In genomic region chr13:105806335-105806920, GRCh38 we compare ENCODE assay signal across 15 cellular contexts.
"Had no signal": no experiment of that assay in that cellular context is flagged by ENCODE, and none has a peak within 500 bp of the region (broad histone marks: within the 10 kb centered on the region; RNA-seq: fewer than 3 reads in every experiment).

No MANE protein-coding gene starts in this region.

- H3K4me3 ChIP-seq: dorsolateral prefrontal cortex, right atrium auricular region, smooth muscle cell, tibial artery had no signal

- DNase-seq: activated CD4-positive, alpha-beta memory T cell treated with anti-CD3 and anti-CD28 coated beads, Interleukin-2, amount 10 ng/mL, durations not matched to agents 7 days and 5 days; activated CD4-positive, alpha-beta T cell treated with anti-CD3 and anti-CD28 coated beads for 1 hour; activated CD8-positive, alpha-beta memory T cell treated with anti-CD3 and anti-CD28 coated beads, Interleukin-2, amount 50 U/mL, for 48 hours; activated naive CD4-positive, alpha-beta T cell treated with Interleukin-2 at 50 U/mL for 16 hours; activated naive CD8-positive, alpha-beta T cell treated with anti-CD3 and anti-CD28 coated beads, Interleukin-2, amount 50 U/mL, for 24 hours; dorsolateral prefrontal cortex; immature natural killer cell; nephron progenitor cell; SW 1271; tibial artery had no signal

- H3K4me1 Mint-ChIP-seq: activated CD4-positive, alpha-beta memory T cell treated with anti-CD3 and anti-CD28 coated beads, Interleukin-2, amount 10 ng/mL, durations not matched to agents 7 days and 5 days; activated naive CD8-positive, alpha-beta T cell treated with anti-CD3 and anti-CD28 coated beads, Interleukin-2, amount 50 U/mL, for 24 hours; immature natural killer cell; nephron progenitor cell; stimulated activated effector memory CD8-positive, alpha-beta T cell treated with anti-CD3 and anti-CD28 coated beads, Interleukin-12 subunit alpha, Interleukin-12 subunit beta, amount 100 ng/mL, for 72 hours had no signal

- H3K4me1 ChIP-seq: right atrium auricular region had no signal

- H3K9me3 ChIP-seq: right atrium auricular region, tibial artery had no signal

- H3K36me3 Mint-ChIP-seq: immature natural killer cell; stimulated activated effector memory CD8-positive, alpha-beta T cell treated with anti-CD3 and anti-CD28 coated beads, Interleukin-12 subunit alpha, Interleukin-12 subunit beta, amount 100 ng/mL, for 72 hours had no signal

- H3K4me3 Mint-ChIP-seq: activated CD4-positive, alpha-beta memory T cell treated with anti-CD3 and anti-CD28 coated beads, Interleukin-2, amount 10 ng/mL, durations not matched to agents 7 days and 5 days; activated naive CD8-positive, alpha-beta T cell treated with anti-CD3 and anti-CD28 coated beads, Interleukin-2, amount 50 U/mL, for 24 hours; immature natural killer cell; nephron progenitor cell; stimulated activated effector memory CD8-positive, alpha-beta T cell treated with anti-CD3 and anti-CD28 coated beads, Interleukin-12 subunit alpha, Interleukin-12 subunit beta, amount 100 ng/mL, for 72 hours; T-helper 2 cell treated with Interferon-gamma antibody and Interleukin-4, amounts not matched to agents 5 μg/mL and 100 μg/mL, for 36 hours had no signal

- ATAC-seq: activated naive CD8-positive, alpha-beta T cell treated with anti-CD3 and anti-CD28 coated beads, Interleukin-2, amount 50 U/mL, for 24 hours; foreskin keratinocyte; stimulated activated effector memory CD8-positive, alpha-beta T cell treated with anti-CD3 and anti-CD28 coated beads, Interleukin-12 subunit alpha, Interleukin-12 subunit beta, amount 100 ng/mL, for 72 hours had no signal

- H3K27ac ChIP-seq: dorsolateral prefrontal cortex, foreskin keratinocyte, right atrium auricular region, tibial artery had no signal

- H3K27me3 ChIP-seq: dorsolateral prefrontal cortex, foreskin keratinocyte, right atrium auricular region, tibial artery had no signal

- H3K27me3 Mint-ChIP-seq: activated CD4-positive, alpha-beta memory T cell treated with anti-CD3 and anti-CD28 coated beads, Interleukin-2, amount 10 ng/mL, durations not matched to agents 7 days and 5 days; activated naive CD8-positive, alpha-beta T cell treated with anti-CD3 and anti-CD28 coated beads, Interleukin-2, amount 50 U/mL, for 24 hours had no signal

- H3K27ac Mint-ChIP-seq: activated CD4-positive, alpha-beta memory T cell treated with anti-CD3 and anti-CD28 coated beads, Interleukin-2, amount 10 ng/mL, durations not matched to agents 7 days and 5 days; activated naive CD8-positive, alpha-beta T cell treated with anti-CD3 and anti-CD28 coated beads, Interleukin-2, amount 50 U/mL, for 24 hours; immature natural killer cell; nephron progenitor cell; stimulated activated effector memory CD8-positive, alpha-beta T cell treated with anti-CD3 and anti-CD28 coated beads, Interleukin-12 subunit alpha, Interleukin-12 subunit beta, amount 100 ng/mL, for 72 hours; T-helper 2 cell treated with Interferon-gamma antibody and Interleukin-4, amounts not matched to agents 5 μg/mL and 100 μg/mL, for 36 hours had no signal

- H3K4me2 ChIP-seq: smooth muscle cell had no signal

- H3K36me3 ChIP-seq: right atrium auricular region, tibial artery had no signal
